32 cellular contexts compared by ENCODE assay signal in genomic region chr1:56583957-56584468, GRCh38. TPM values are rescaled to one million over a fixed set of nuclear protein-coding genes. Genes with fewer than 3 reads are reported as not detected.
"Had no signal": no experiment of that assay in that cellular context is flagged by ENCODE, and none has a peak within 500 bp of the region (broad histone marks: within the 10 kb centered on the region; RNA-seq: fewer than 3 reads in every experiment).

No MANE protein-coding gene starts in this region.

- H3K36me3 ChIP-seq: brain microvascular endothelial cell, esophagus muscularis mucosa, gastroesophageal sphincter, heart right ventricle had no signal

- H3K9me3 ChIP-seq: esophagus muscularis mucosa, gastroesophageal sphincter had no signal

- DNase-seq: activated CD4-positive, alpha-beta memory T cell treated with anti-CD3 and anti-CD28 coated beads, Interleukin-2, amount 10 ng/mL, durations not matched to agents 7 days and 5 days; activated CD4-positive, alpha-beta T cell treated with anti-CD3 and anti-CD28 coated beads for 1 hour; activated CD4-positive, alpha-beta T cell treated with anti-CD3 and anti-CD28 coated beads for 4 hours; activated CD4-positive, alpha-beta T cell treated with anti-CD3 and anti-CD28 coated beads, Interleukin-2, amount 10 ng/mL, durations not matched to agents 7 days and 5 days; activated CD4-positive, alpha-beta T cell treated with anti-CD3 and anti-CD28 coated beads, Interleukin-2, amount 50 U/mL, for 4 hours; activated CD8-positive, alpha-beta memory T cell treated with anti-CD3 and anti-CD28 coated beads, Interleukin-2, amount 50 U/mL, for 48 hours; activated effector memory CD4-positive, alpha-beta T cell treated with Interleukin-2 at 50 U/mL for 16 hours; activated gamma-delta T cell treated with Interleukin-2 at 50 U/mL for 16 hours; activated naive CD4-positive, alpha-beta T cell treated with anti-CD3 and anti-CD28 coated beads, Interleukin-2, amount 50 U/mL, for 16 hours; activated naive CD4-positive, alpha-beta T cell treated with Interleukin-2 at 50 U/mL for 16 hours; activated T-cell treated with anti-CD3 and anti-CD28 coated beads for 4 hours; activated T-cell treated with anti-CD3 and anti-CD28 coated beads, Interleukin-2, amount 50 U/mL, for 24 hours; activated T-cell treated with anti-CD3 and anti-CD28 coated beads, Interleukin-2, amount 50 U/mL, for 72 hours; amniotic stem cell; anterior cingulate cortex; brain microvascular endothelial cell; dorsolateral prefrontal cortex; effector memory CD4-positive, alpha-beta T cell; endodermal cell; erythroblast; foreskin keratinocyte; heart right ventricle; T-helper 2 cell had no signal

- ATAC-seq: activated T-cell treated with anti-CD3 and anti-CD28 coated beads, Interleukin-2, amount 50 U/mL, for 72 hours; foreskin keratinocyte; gastroesophageal sphincter had no signal

- H3K27ac ChIP-seq: brain microvascular endothelial cell, coronary artery, esophagus muscularis mucosa, foreskin keratinocyte, heart right ventricle had no signal

- FAIRE-seq: astrocyte, bronchial epithelial cell had no signal

- H3K4me1 ChIP-seq: foreskin keratinocyte had no signal

- H3K27me3 ChIP-seq: brain microvascular endothelial cell, esophagus muscularis mucosa, foreskin keratinocyte, gastroesophageal sphincter, heart right ventricle had no signal

- H3K27ac Mint-ChIP-seq: activated CD4-positive, alpha-beta memory T cell treated with anti-CD3 and anti-CD28 coated beads, Interleukin-2, amount 10 ng/mL, durations not matched to agents 7 days and 5 days; activated CD4-positive, alpha-beta T cell treated with anti-CD3 and anti-CD28 coated beads, Interleukin-2, amount 10 ng/mL, durations not matched to agents 7 days and 5 days; activated naive CD8-positive, alpha-beta T cell; activated T-cell treated with anti-CD3 and anti-CD28 coated beads, Interleukin-2, amount 50 U/mL, for 24 hours; activated T-cell treated with anti-CD3 and anti-CD28 coated beads, Interleukin-2, amount 50 U/mL, for 72 hours; dendritic cell treated with granulocyte-macrophage colony-stimulating factor and Interleukin-4, amounts not matched to agents 40 ng/mL and 50 ng/mL, for 4 days; endodermal cell had no signal

- H3K36me3 Mint-ChIP-seq: activated naive CD8-positive, alpha-beta T cell had no signal

- H3K4me3 ChIP-seq: coronary artery, esophagus muscularis mucosa, gastroesophageal sphincter, heart right ventricle had no signal

- H3K4me3 Mint-ChIP-seq: activated CD4-positive, alpha-beta memory T cell treated with anti-CD3 and anti-CD28 coated beads, Interleukin-2, amount 10 ng/mL, durations not matched to agents 7 days and 5 days; activated CD4-positive, alpha-beta T cell treated with anti-CD3 and anti-CD28 coated beads, Interleukin-2, amount 10 ng/mL, durations not matched to agents 7 days and 5 days; activated naive CD8-positive, alpha-beta T cell; activated T-cell treated with anti-CD3 and anti-CD28 coated beads, Interleukin-2, amount 50 U/mL, for 24 hours; activated T-cell treated with anti-CD3 and anti-CD28 coated beads, Interleukin-2, amount 50 U/mL, for 72 hours; central memory CD8-positive, alpha-beta T cell; dendritic cell treated with granulocyte-macrophage colony-stimulating factor and Interleukin-4, amounts not matched to agents 40 ng/mL and 50 ng/mL, for 4 days; endodermal cell had no signal

- H3K4me1 Mint-ChIP-seq: central memory CD8-positive, alpha-beta T cell had no signal

- H3K9me3 Mint-ChIP-seq: activated CD4-positive, alpha-beta memory T cell treated with anti-CD3 and anti-CD28 coated beads, Interleukin-2, amount 10 ng/mL, durations not matched to agents 7 days and 5 days; activated CD4-positive, alpha-beta T cell treated with anti-CD3 and anti-CD28 coated beads, Interleukin-2, amount 10 ng/mL, durations not matched to agents 7 days and 5 days; activated T-cell treated with anti-CD3 and anti-CD28 coated beads, Interleukin-2, amount 50 U/mL, for 24 hours; central memory CD8-positive, alpha-beta T cell; dendritic cell treated with granulocyte-macrophage colony-stimulating factor and Interleukin-4, amounts not matched to agents 40 ng/mL and 50 ng/mL, for 4 days had no signal

RNA-seq across cellular contexts. Expression of gene PLPP3, which starts 4.7 kb away (rescaled TPM):
- total RNA-seq: activated CD4-positive, alpha-beta memory T cell treated with anti-CD3 and anti-CD28 coated beads, Interleukin-2, amount 10 ng/mL, durations not matched to agents 7 days and 5 days; activated CD4-positive, alpha-beta T cell treated with anti-CD3 and anti-CD28 coated beads, Interleukin-2, amount 10 ng/mL, durations not matched to agents 7 days and 5 days; activated T-cell treated with anti-CD3 and anti-CD28 coated beads, Interleukin-2, amount 50 U/mL, for 72 hours; T-helper 1 cell treated with Interleukin-12 subunit alpha and Interleukin-12 subunit beta and Interleukin-4 antibody, amounts not matched to agents 30 ng/mL and 1 ng/mL, for 36 hours had no signal
